In the genomic region with DNA sequence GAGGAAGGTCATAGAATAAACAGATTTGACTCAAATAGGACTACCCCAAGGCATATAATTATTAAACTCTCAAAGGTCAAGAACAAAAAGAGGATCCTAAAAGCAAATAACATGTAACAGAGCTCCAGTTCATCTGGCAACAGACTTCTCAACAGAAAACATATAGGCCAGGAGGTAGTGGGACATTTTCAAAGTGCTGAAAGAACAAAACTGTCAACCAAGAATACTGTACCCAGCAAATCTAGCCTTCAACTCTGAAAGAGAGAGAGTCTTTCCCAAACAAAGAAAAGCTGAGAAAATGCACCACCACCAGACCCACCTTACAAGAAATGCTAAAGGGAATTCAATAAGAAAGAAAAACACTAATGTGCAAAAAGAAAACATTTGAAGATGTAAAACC, we compare ENCODE assay signal across 18 cellular contexts. TPM values are rescaled to one million over a fixed set of nuclear protein-coding genes. Genes with fewer than 3 reads are reported as not detected.
DNase-seq lines count a peak whose midpoint lies in the region; ATAC-seq, FAIRE-seq and TF ChIP-seq lines count a peak whose summit lies in the region.
"Had no signal": no experiment of that assay in that cellular context is flagged by ENCODE, and none has a peak within 500 bp of the region (broad histone marks: within the 10 kb centered on the region; RNA-seq: fewer than 3 reads in every experiment).

No MANE protein-coding gene starts in this region.

- TF ChIP-seq RAD21 in HepG2 (CRISPR knock-in tag; IDR thresholded peaks at IDR 0.05) = no peak

- H3K27ac Mint-ChIP-seq in endothelial cell (ENCODE audit: unreplicated experiment) = peak overlapping the region; percentile 41

- TF ChIP-seq POLR2A in HepG2 (IDR thresholded peaks at IDR 0.05; ENCODE audit: insufficient read depth in 1 of 2, low read depth in 2 of 2, low read length in 2 of 2) (no peak), right lobe of liver (IDR thresholded peaks at IDR 0.05) (no peak)

- TF ChIP-seq CTCF in HepG2 (CRISPR knock-in tag; IDR thresholded peaks at IDR 0.05) (no peak), right lobe of liver (IDR thresholded peaks at IDR 0.05) (no peak), endothelial cell (IDR thresholded peaks at IDR 0.05; ENCODE audit: unreplicated experiment) (no peak), neutrophil (IDR thresholded peaks at IDR 0.05) (no peak)

- TF ChIP-seq EP300 in HepG2 (IDR thresholded peaks at IDR 0.05; ENCODE audit: low read depth in 2 of 2, low read length in 2 of 2) (no peak), HepG2 (CRISPR knock-in tag; IDR thresholded peaks at IDR 0.05; ENCODE audit: borderline replicate concordance) (no peak)

- DNase-seq in HepG2 (ENCODE audit: low spot score) (no peak), right lobe of liver (no peak), endothelial cell (ENCODE audit: low spot score) (no peak), SIG-M5 (lab: John Stamatoyannopoulos, UW) (no peak), SHP77 treated with DMSO at 0.1 percent for 48 hours (lab: John Stamatoyannopoulos, UW) (no peak)
- DNase-seq in effector CD8-positive, alpha-beta T cell (lab: John Stamatoyannopoulos, UW) = no peak
- DNase-seq: 8988T; CD4-positive, alpha-beta memory T cell; DMS153; DMS79; GDM1; GOT3 had no signal

- no peak for FAIRE-seq in HepG2 (lab: Jason Lieb, UNC)
- FAIRE-seq: GM12892, GM18507 had no signal

- H3K9me3 ChIP-seq in HepG2 (ENCODE audit: low read length) = peaks cover 16% of the 10 kb centered on the region
- H3K9me3 ChIP-seq in right lobe of liver = no peaks in the 10 kb centered on the region
- H3K9me3 ChIP-seq in neutrophil = peaks cover 5% of the 10 kb centered on the region

- ATAC-seq in HepG2 = no peak
- no peak for ATAC-seq in right lobe of liver
- ATAC-seq: HCT116 had no signal

- H2AFZ ChIP-seq in HepG2 (ENCODE audit: low read length) = no peak overlapping the region

- H3K36me3 Mint-ChIP-seq in endothelial cell (ENCODE audit: low read depth, unreplicated experiment) = peaks cover 73% of the 10 kb centered on the region

- H3K9ac ChIP-seq in HepG2 (ENCODE audit: insufficient read depth, low read depth, low read length) = no peak overlapping the region
- H3K9ac ChIP-seq: BLaER1 had no signal

- H3K4me1 ChIP-seq in HepG2 (ENCODE audit: insufficient read depth, low read length) (peaks cover 27% of the 10 kb centered on the region), right lobe of liver (no peaks in the 10 kb centered on the region), neutrophil (ENCODE audit: control insufficient read depth in 1 of 2, insufficient read depth in 1 of 2, low read depth in 1 of 2, low read length in 1 of 2) (peaks cover 52 to 63% of the 10 kb centered on the region in 2 experiments)
- H3K4me1 ChIP-seq: BLaER1 had no signal

- H3K27ac ChIP-seq in HepG2 (ENCODE audit: extremely low read length, insufficient read depth, low read length) (no peak overlapping the region), right lobe of liver (no peak overlapping the region), neutrophil (peak overlapping the region; percentile 91)
- H3K27ac ChIP-seq: BLaER1 had no signal

- intact Hi-C loops in HepG2 (cut with micrococcal nuclease; ENCODE audit: unreplicated experiment) (no loop called here), right lobe of liver (cut with DNase I) (no loop called here)

- CTCF ChIA-PET in HepG2 (lab: Yijun Ruan, JAX; ENCODE audit: low intra/inter-chr PET ratio, low total read pairs) = no interaction called here

- peaks cover 8% of the 10 kb centered on the region for H3K27me3 Mint-ChIP-seq in endothelial cell (ENCODE audit: unreplicated experiment)
- H3K27me3 Mint-ChIP-seq: CD4-positive, alpha-beta memory T cell had no signal

- peaks cover 27 to 62% of the 10 kb centered on the region in 2 experiments for H3K36me3 ChIP-seq in HepG2 (replicated peaks in 1 of 2; ENCODE audit: control insufficient read depth in 1 of 2, insufficient read depth in 2 of 2, low read length in 2 of 2)
- H3K36me3 ChIP-seq in right lobe of liver = peaks cover 4 to 56% (median 27%) of the 10 kb centered on the region in 4 donors
- H3K36me3 ChIP-seq in neutrophil = peaks cover 81% of the 10 kb centered on the region

- peak overlapping the region; percentile 75 for H3K4me3 Mint-ChIP-seq in endothelial cell (ENCODE audit: unreplicated experiment)
- H3K4me3 Mint-ChIP-seq: CD14-positive monocyte; CD4-positive, alpha-beta memory T cell had no signal

- no peaks in the 10 kb centered on the region for H3K9me3 Mint-ChIP-seq in endothelial cell (ENCODE audit: unreplicated experiment)

- POLR2A ChIA-PET in HepG2 (lab: Yijun Ruan, JAX) = interaction anchor here (2.5 to 3.1 kb wide), 2 partner anchors 11 to 42 kb away, joined by 11 to 15 read pairs; partner anchors contain the start of gene NQO2

- H3K27me3 ChIP-seq in HepG2 (ENCODE audit: control insufficient read depth in 1 of 2, insufficient read depth in 2 of 2, low read length in 2 of 2) (no peaks in the 10 kb centered on the region), right lobe of liver (no peaks in the 10 kb centered on the region), neutrophil (no peaks in the 10 kb centered on the region)
- H3K27me3 ChIP-seq: BLaER1 had no signal

- H3K4me3 ChIP-seq in HepG2 (replicated peaks in 1 of 3; ENCODE audit: insufficient read depth in 1 of 3, low read depth in 2 of 3, low read length in 3 of 3) (no peak overlapping the region), right lobe of liver (no peak overlapping the region), neutrophil (ENCODE audit: low read depth in 1 of 2, low read length in 1 of 2) (no peak overlapping the region)
- H3K4me3 ChIP-seq: BLaER1 had no signal

- no peaks in the 10 kb centered on the region for H3K79me2 ChIP-seq in HepG2 (ENCODE audit: insufficient read depth, low read length)

- in situ Hi-C loops in HepG2 (cut with HindIII; ENCODE audit: extremely low pct_ligation_motif_present, low pct_unique_long_range_greater_than_20kb) = no loop called here

- H3K4me1 Mint-ChIP-seq in endothelial cell (ENCODE audit: unreplicated experiment) = peaks cover 11% of the 10 kb centered on the region

- H4K20me1 ChIP-seq in HepG2 (ENCODE audit: insufficient read depth, low read length) = no peaks in the 10 kb centered on the region
- H4K20me1 ChIP-seq: BLaER1 had no signal

- no TSS peak for BruUV-seq in HepG2 (replicated peaks; lab: Mats Ljungman, UMichigan)

- no peak overlapping the region for H3K4me2 ChIP-seq in HepG2 (ENCODE audit: low read depth, low read length)
- H3K4me2 ChIP-seq: BLaER1 had no signal

RNA-seq across cellular contexts. Expression of gene NQO2, which starts 11.9 kb away (rescaled TPM):
- total RNA-seq in HepG2 (2016; rRNA removed; fragmentation: Illumina TruSeq; extraction: Trizol) (56.5 and 63.0 TPM in 2 replicates), right lobe of liver (10 to 100 TPM; 44.5 to 74.2 (median 67.3) TPM), endothelial cell (ENCODE audit: unreplicated experiment) (58.8 TPM)
- 44.8 and 70.6 TPM in 2 replicates for total RNA-seq in HepG2 (2016; cell fraction: cytosol; rRNA removed; fragmentation: Illumina TruSeq; extraction: Trizol; ENCODE audit: low read depth)
- 56.8 and 60.6 TPM in 2 replicates for total RNA-seq in HepG2 (2016; cell fraction: insoluble cytoplasmic fraction; rRNA removed; fragmentation: Illumina TruSeq; extraction: Trizol)
- 53.4 and 80.8 TPM in 2 replicates for total RNA-seq in HepG2 (2016; cell fraction: membrane; rRNA removed; fragmentation: Illumina TruSeq; extraction: Trizol)
- total RNA-seq in HepG2 (2016; cell fraction: nucleus; rRNA removed; fragmentation: Illumina TruSeq; extraction: Trizol) = 34.2 and 36.9 TPM in 2 replicates
- polyA plus RNA-seq in HepG2 (2011; rRNA removed) = 27.4 and 32.2 TPM in 2 replicates
- polyA plus RNA-seq in HepG2 (2011; cell fraction: cytosol; rRNA removed) = 29.5 and 31.9 TPM in 2 replicates
- polyA plus RNA-seq in HepG2 (2011; cell fraction: nucleus; rRNA removed) = 30.7 and 34.4 TPM in 2 replicates
- 15.7 and 17.8 TPM in 2 replicates for polyA plus RNA-seq in HepG2 (2012)
- polyA plus RNA-seq in HepG2 (2016; cell fraction: cytosol; fragmentation: Illumina TruSeq; extraction: Trizol; ENCODE audit: low read depth) = 48.7 and 84.9 TPM in 2 replicates
- polyA plus RNA-seq in HepG2 (2016; cell fraction: insoluble cytoplasmic fraction; fragmentation: Illumina TruSeq; extraction: Trizol; ENCODE audit: low read depth) = 61.8 and 64.6 TPM in 2 replicates
- polyA plus RNA-seq in HepG2 (2016; cell fraction: membrane; fragmentation: Illumina TruSeq; extraction: Trizol; ENCODE audit: low read depth) = 49.3 and 82.9 TPM in 2 replicates
- 65.1 and 69.0 TPM in 2 replicates for polyA plus RNA-seq in HepG2 (2016; cell fraction: nucleus; fragmentation: Illumina TruSeq; extraction: Trizol; ENCODE audit: insufficient read depth, low read depth)
- 15.8 and 89.9 TPM in 2 replicates for polyA minus RNA-seq in HepG2 (2011; rRNA and poly(A)+ RNA removed; ENCODE audit: low replicate concordance)
- 9.1 and 15.4 TPM in 2 replicates for polyA minus RNA-seq in HepG2 (2011; cell fraction: cytosol; rRNA and poly(A)+ RNA removed)
- polyA minus RNA-seq in HepG2 (2011; cell fraction: nucleus; rRNA and poly(A)+ RNA removed) = 17.7 and 19.6 TPM in 2 replicates

RNA-seq across cellular contexts. Expression of gene SERPINB6, which starts 40.2 kb away (rescaled TPM):
- 38.2 and 44.8 TPM in 2 replicates for total RNA-seq in HepG2 (2016; rRNA removed; fragmentation: Illumina TruSeq; extraction: Trizol)
- 16.6 and 17.4 TPM in 2 replicates for total RNA-seq in HepG2 (2016; cell fraction: cytosol; rRNA removed; fragmentation: Illumina TruSeq; extraction: Trizol; ENCODE audit: low read depth)
- 38.2 and 41.7 TPM in 2 replicates for total RNA-seq in HepG2 (2016; cell fraction: insoluble cytoplasmic fraction; rRNA removed; fragmentation: Illumina TruSeq; extraction: Trizol)
- total RNA-seq in HepG2 (2016; cell fraction: membrane; rRNA removed; fragmentation: Illumina TruSeq; extraction: Trizol) = 24.5 and 25.6 TPM in 2 replicates
- total RNA-seq in HepG2 (2016; cell fraction: nucleus; rRNA removed; fragmentation: Illumina TruSeq; extraction: Trizol) = 23.7 and 24.1 TPM in 2 replicates
- polyA plus RNA-seq in HepG2 (2011; rRNA removed) = 61.3 and 63.6 TPM in 2 replicates
- polyA plus RNA-seq in HepG2 (2011; cell fraction: cytosol; rRNA removed) = 64.8 and 79.1 TPM in 2 replicates
- 72.8 and 85.1 TPM in 2 replicates for polyA plus RNA-seq in HepG2 (2011; cell fraction: nucleus; rRNA removed)
- 43.2 and 44.3 TPM in 2 replicates for polyA plus RNA-seq in HepG2 (2012)
- 22.2 and 23.2 TPM in 2 replicates for polyA plus RNA-seq in HepG2 (2016; cell fraction: cytosol; fragmentation: Illumina TruSeq; extraction: Trizol; ENCODE audit: low read depth)
- polyA plus RNA-seq in HepG2 (2016; cell fraction: insoluble cytoplasmic fraction; fragmentation: Illumina TruSeq; extraction: Trizol; ENCODE audit: low read depth) = 57.5 and 58.5 TPM in 2 replicates
- polyA plus RNA-seq in HepG2 (2016; cell fraction: membrane; fragmentation: Illumina TruSeq; extraction: Trizol; ENCODE audit: low read depth) = 27.2 and 27.5 TPM in 2 replicates
- polyA plus RNA-seq in HepG2 (2016; cell fraction: nucleus; fragmentation: Illumina TruSeq; extraction: Trizol; ENCODE audit: insufficient read depth, low read depth) = 53.5 and 56.5 TPM in 2 replicates
- 58.5 and 190 TPM in 2 replicates for polyA minus RNA-seq in HepG2 (2011; rRNA and poly(A)+ RNA removed; ENCODE audit: low replicate concordance)
- polyA minus RNA-seq in HepG2 (2011; cell fraction: cytosol; rRNA and poly(A)+ RNA removed) = 36.4 and 38.5 TPM in 2 replicates
- polyA minus RNA-seq in HepG2 (2011; cell fraction: nucleus; rRNA and poly(A)+ RNA removed) = 45.4 and 45.6 TPM in 2 replicates
- 10 to 100 TPM; 27.0 to 48.5 (median 38.7) TPM for total RNA-seq in right lobe of liver
- 186 TPM for total RNA-seq in endothelial cell (ENCODE audit: unreplicated experiment)

RNA-seq across cellular contexts. Expression of gene RIPK1, which starts 56.7 kb away (rescaled TPM):
- 10.3 and 15.0 TPM in 2 replicates for total RNA-seq in HepG2 (2016; rRNA removed; fragmentation: Illumina TruSeq; extraction: Trizol)
- total RNA-seq in HepG2 (2016; cell fraction: cytosol; rRNA removed; fragmentation: Illumina TruSeq; extraction: Trizol; ENCODE audit: low read depth) = 4.5 and 4.9 TPM in 2 replicates
- 10.6 and 13.6 TPM in 2 replicates for total RNA-seq in HepG2 (2016; cell fraction: insoluble cytoplasmic fraction; rRNA removed; fragmentation: Illumina TruSeq; extraction: Trizol)
- 5.4 and 6.4 TPM in 2 replicates for total RNA-seq in HepG2 (2016; cell fraction: membrane; rRNA removed; fragmentation: Illumina TruSeq; extraction: Trizol)
- total RNA-seq in HepG2 (2016; cell fraction: nucleus; rRNA removed; fragmentation: Illumina TruSeq; extraction: Trizol) = 7.4 and 9.7 TPM in 2 replicates
- 9.0 and 10.7 TPM in 2 replicates for polyA plus RNA-seq in HepG2 (2011; rRNA removed)
- 6.2 and 9.2 TPM in 2 replicates for polyA plus RNA-seq in HepG2 (2011; cell fraction: cytosol; rRNA removed)
- 9.5 and 13.1 TPM in 2 replicates for polyA plus RNA-seq in HepG2 (2011; cell fraction: nucleus; rRNA removed)
- polyA plus RNA-seq in HepG2 (2012) = 7.6 and 10.8 TPM in 2 replicates
- polyA plus RNA-seq in HepG2 (2016; cell fraction: cytosol; fragmentation: Illumina TruSeq; extraction: Trizol; ENCODE audit: low read depth) = 0.89 and 0.95 TPM in 2 replicates
- polyA plus RNA-seq in HepG2 (2016; cell fraction: insoluble cytoplasmic fraction; fragmentation: Illumina TruSeq; extraction: Trizol; ENCODE audit: low read depth) = 11.8 and 12.1 TPM in 2 replicates
- polyA plus RNA-seq in HepG2 (2016; cell fraction: membrane; fragmentation: Illumina TruSeq; extraction: Trizol; ENCODE audit: low read depth) = 2.3 and 2.7 TPM in 2 replicates
- 19.4 and 21.2 TPM in 2 replicates for polyA plus RNA-seq in HepG2 (2016; cell fraction: nucleus; fragmentation: Illumina TruSeq; extraction: Trizol; ENCODE audit: insufficient read depth, low read depth)
- polyA minus RNA-seq in HepG2 (2011; rRNA and poly(A)+ RNA removed; ENCODE audit: low replicate concordance) = 5.4 and 9.3 TPM in 2 replicates
- polyA minus RNA-seq in HepG2 (2011; cell fraction: cytosol; rRNA and poly(A)+ RNA removed) = 5.8 and 8.9 TPM in 2 replicates
- polyA minus RNA-seq in HepG2 (2011; cell fraction: nucleus; rRNA and poly(A)+ RNA removed) = 8.9 and 13.7 TPM in 2 replicates
- 10 to 100 TPM; 13.9 to 17.6 (median 16.6) TPM for total RNA-seq in right lobe of liver
- 34.7 TPM for total RNA-seq in endothelial cell (ENCODE audit: unreplicated experiment)
